18 cellular contexts compared by ENCODE assay signal in the genomic region with DNA sequence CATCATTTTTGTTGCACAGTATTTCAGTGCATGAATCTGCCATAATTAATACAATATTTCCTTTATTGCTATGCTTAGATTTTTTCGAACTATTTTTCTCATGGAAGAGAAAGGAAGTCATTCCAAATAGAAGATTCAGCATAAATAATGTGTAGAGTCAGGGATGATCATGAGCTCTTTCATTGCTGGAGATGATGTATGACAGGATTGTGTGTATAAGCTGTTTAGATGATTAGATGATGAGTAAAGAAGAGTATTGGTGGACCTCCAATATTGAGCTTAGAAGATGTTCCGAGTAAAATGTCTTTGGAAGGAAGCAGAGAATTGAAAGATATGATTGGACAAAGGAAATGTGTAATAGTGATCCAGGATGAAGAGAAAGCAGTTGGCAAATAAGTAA.
A peak's percentile ranks its signal among the peaks of the same experiment; 100 is the strongest.
DNase-seq lines count a peak whose midpoint lies in the region; ATAC-seq, FAIRE-seq and TF ChIP-seq lines count a peak whose summit lies in the region.
"Had no signal": no experiment of that assay in that cellular context is flagged by ENCODE, and none has a peak within 500 bp of the region (broad histone marks: within the 10 kb centered on the region; RNA-seq: fewer than 3 reads in every experiment).

No MANE protein-coding gene starts in this region.

- H3K4me1 ChIP-seq in GM23248 (ENCODE audit: insufficient read depth), result peaks cover 18% of the 10 kb centered on the region
- H3K4me1 ChIP-seq in IMR-90 (ENCODE audit: control insufficient read depth, insufficient read depth, low read length), result peaks cover 2% of the 10 kb centered on the region; the same call in 1 of the 2 replicates
- no peaks in the 10 kb centered on the region for H3K4me1 ChIP-seq in small intestine (ENCODE audit: control insufficient read depth in 2 of 2, insufficient read depth in 1 of 2, low read depth in 1 of 2, low read length in 1 of 2)
- H3K4me1 ChIP-seq: Caco-2 had no signal

- H4K20me1 ChIP-seq in GM23248 (ENCODE audit: insufficient read depth) (no peaks in the 10 kb centered on the region), IMR-90 (ENCODE audit: insufficient read depth, low read length) (no peaks in the 10 kb centered on the region; the same call in 1 of the 2 replicates)

- no peak overlapping the region for H2AK5ac ChIP-seq in IMR-90 (ENCODE audit: low read depth, low read length)

- no peak for TF ChIP-seq POLR2A in IMR-90 (IDR thresholded peaks at IDR 0.05; ENCODE audit: low read depth, low read length)

- no peak for TF ChIP-seq RAD21 in IMR-90 (IDR thresholded peaks at IDR 0.05; ENCODE audit: low read length)

- POLR2A ChIA-PET in IMR-90 (lab: Charles Lee; ENCODE audit: unreplicated experiment), result no interaction called here
- POLR2A ChIA-PET in activated CD4-positive, alpha-beta T cell treated with anti-CD3 and anti-CD28 coated beads for 36 hours (lab: Charles Lee), result no interaction called here

- H3K23ac ChIP-seq in IMR-90 (ENCODE audit: low read depth, low read length), result no peak overlapping the region

- H2AK9ac ChIP-seq in IMR-90 (replicated peaks; ENCODE audit: low read depth, low read length, poor library complexity), result no peak overlapping the region

- no peak for FAIRE-seq in small intestine (lab: Jason Lieb, UNC)
- FAIRE-seq: D721Med, GM12891, GM19239, H54 had no signal

- no peak overlapping the region for H3K18ac ChIP-seq in IMR-90 (ENCODE audit: low read depth, low read length)

- CTCF ChIA-PET in IMR-90 (lab: Yijun Ruan, JAX), result no interaction called here
- CTCF ChIA-PET in activated CD4-positive, alpha-beta T cell treated with anti-CD3 and anti-CD28 coated beads for 36 hours (lab: Charles Lee), result no interaction called here

- no peak overlapping the region for H3K27ac ChIP-seq in GM23248
- H3K27ac ChIP-seq in IMR-90 (ENCODE audit: insufficient read depth, low read length), result no peak overlapping the region
- H3K27ac ChIP-seq in small intestine (ENCODE audit: low read depth in 1 of 2, low read length in 1 of 2), result no peak overlapping the region
- H3K27ac ChIP-seq: C4-2B had no signal

- no peak overlapping the region for H2BK120ac ChIP-seq in IMR-90 (ENCODE audit: low read depth, low read length)

- no peaks in the 10 kb centered on the region for H3K9me1 ChIP-seq in IMR-90 (ENCODE audit: insufficient read depth, low read length)

- H3K9ac ChIP-seq in GM23248 (no peak overlapping the region), IMR-90 (ENCODE audit: low read depth, low read length) (no peak overlapping the region)

- H2AFZ ChIP-seq in GM23248 (0 out of 2 replicates have a peak overlapping the region, but pooled peaks have one; percentile 20), IMR-90 (replicated peaks; ENCODE audit: low read length, poor library complexity) (no peak overlapping the region)
- H2AFZ ChIP-seq: GM23338 had no signal

- H3K9me3 ChIP-seq in GM23248 (ENCODE audit: low read depth) (no peaks in the 10 kb centered on the region), IMR-90 (ENCODE audit: control insufficient read depth, insufficient read depth, low read length) (no peaks in the 10 kb centered on the region), small intestine (ENCODE audit: control insufficient read depth, low read depth) (no peaks in the 10 kb centered on the region)
- H3K9me3 ChIP-seq: Caco-2 had no signal

- H3K79me2 ChIP-seq in GM23248 (ENCODE audit: insufficient read depth), result no peaks in the 10 kb centered on the region

- H2BK15ac ChIP-seq in IMR-90 (ENCODE audit: low read depth, low read length), result no peak overlapping the region

- H3K36me3 ChIP-seq in GM23248 (ENCODE audit: low read depth) (no peaks in the 10 kb centered on the region), IMR-90 (ENCODE audit: control insufficient read depth, insufficient read depth, low read length) (no peaks in the 10 kb centered on the region), small intestine (ENCODE audit: control insufficient read depth in 2 of 2, insufficient read depth in 2 of 2, low read length in 2 of 2) (no peaks in the 10 kb centered on the region)

- no peak overlapping the region for H3K14ac ChIP-seq in IMR-90 (replicated peaks; ENCODE audit: low read depth, low read length)

- no peaks in the 10 kb centered on the region for H3K9me2 ChIP-seq in GM23248 (ENCODE audit: insufficient read depth)

- peak; percentile 78 for ATAC-seq in IMR-90 (ENCODE audit: low read depth)
- ATAC-seq in activated CD4-positive, alpha-beta T cell treated with anti-CD3 and anti-CD28 coated beads for 36 hours, result no peak
- ATAC-seq: GM23338, HCT116 had no signal

- dilution Hi-C loops in IMR-90 (cut with HindIII; ENCODE audit: low sequenced_read_pairs, unreplicated experiment), result no loop called here

- no peak overlapping the region for H3K56ac ChIP-seq in IMR-90 (ENCODE audit: extremely low read depth, insufficient read depth, low read length)

- peaks cover 4% of the 10 kb centered on the region for H3K9me3 Mint-ChIP-seq in activated CD4-positive, alpha-beta T cell treated with anti-CD3 and anti-CD28 coated beads for 36 hours (ENCODE audit: low read depth)
- H3K9me3 Mint-ChIP-seq: GM23338 had no signal

- H3K27me3 Mint-ChIP-seq in activated CD4-positive, alpha-beta T cell treated with anti-CD3 and anti-CD28 coated beads for 36 hours, result no peaks in the 10 kb centered on the region
- H3K27me3 Mint-ChIP-seq: CD4-positive, alpha-beta T cell had no signal

- in situ Hi-C loops in GM23248 (cut with MboI) (no loop called here), IMR-90 (cut with MboI; ENCODE audit: low sequenced_read_pairs) (no loop called here)

- H3K79me1 ChIP-seq in IMR-90 (ENCODE audit: low read depth in 1 of 2, low read length in 2 of 2), result peaks cover 14 to 37% of the 10 kb centered on the region in 2 experiments

- H2BK20ac ChIP-seq in IMR-90 (ENCODE audit: low read depth, low read length), result no peak overlapping the region; the same call in 1 of the 2 replicates

- no peak overlapping the region for H4K5ac ChIP-seq in IMR-90 (ENCODE audit: low read depth, low read length)

- peak overlapping the region; percentile 16 for H3K4me2 ChIP-seq in GM23248 (ENCODE audit: unreplicated experiment)
- no peak overlapping the region; the same call in 1 of the 2 replicates for H3K4me2 ChIP-seq in IMR-90 (ENCODE audit: low read depth, low read length)
- H3K4me2 ChIP-seq: GM23338 had no signal

- DNase-seq in AG10803 (ENCODE audit: low read depth) (peak; percentile 18), GM23248 (peak; percentile 45), IMR-90 (peak; percentile 79), fibroblast of mammary gland (ENCODE audit: low read depth) (peak; percentile 43), small intestine (no peak), NCI-H524 treated with DMSO at 0.1 percent for 48 hours (lab: John Stamatoyannopoulos, UW) (no peak), foreskin melanocyte (no peak)
- no peak for DNase-seq in activated CD4-positive, alpha-beta T cell treated with anti-CD3 and anti-CD28 coated beads for 36 hours
- DNase-seq: AML-193; Caco-2; CD4-positive, alpha-beta T cell had no signal

- TF ChIP-seq CTCF in AG10803 (conservative IDR thresholded peaks at IDR 0.05; ENCODE audit: low read length) (no peak), IMR-90 (conservative IDR thresholded peaks at IDR 0.05; ENCODE audit: low read depth, low read length) (no peak), fibroblast of mammary gland (conservative IDR thresholded peaks at IDR 0.05; ENCODE audit: control insufficient read depth, insufficient read depth, low read depth, low read length) (no peak)

- H3F3A ChIP-seq in GM23248 (ENCODE audit: insufficient read depth), result peaks cover 9% of the 10 kb centered on the region

- H4K8ac ChIP-seq in IMR-90 (ENCODE audit: low read depth in 2 of 2, low read length in 2 of 2), result no peak overlapping the region

- WGBS in GM23248 (ENCODE audit: low coverage in 1 of 2, low lambda C conversion rate in 2 of 2, missing lambda C conversion rate in 2 of 2), 2 experiments, result 4 to 8% methylated on average over 2 of the region's 2 CpGs
- WGBS in IMR-90 (ENCODE audit: extremely low coverage in 2 of 2, insufficient read length in 1 of 2), 2 experiments, result 0% methylated on average over 1 of the region's 2 CpGs; no CpG with 5 or more reads in 1 of the 2 experiments
- 85 to 93% (median 86%) methylated on average over 2 of the region's 2 CpGs for WGBS in small intestine, 3 donors

- H3K4me3 Mint-ChIP-seq in activated CD4-positive, alpha-beta T cell treated with anti-CD3 and anti-CD28 coated beads for 36 hours, result no peak overlapping the region
- H3K4me3 Mint-ChIP-seq: CD4-positive, alpha-beta T cell; GM23338 had no signal

- H3K27me3 ChIP-seq in GM23248 (replicated peaks; ENCODE audit: insufficient read depth) (no peaks in the 10 kb centered on the region), IMR-90 (ENCODE audit: control insufficient read depth, insufficient read depth, low read length) (no peaks in the 10 kb centered on the region), small intestine (ENCODE audit: control insufficient read depth in 2 of 2, insufficient read depth in 2 of 2, low read length in 2 of 2) (no peaks in the 10 kb centered on the region)

- H3K27ac Mint-ChIP-seq in activated CD4-positive, alpha-beta T cell treated with anti-CD3 and anti-CD28 coated beads for 36 hours, result no peak overlapping the region
- H3K27ac Mint-ChIP-seq: CD4-positive, alpha-beta T cell; GM23338 had no signal

- H4K91ac ChIP-seq in IMR-90 (ENCODE audit: insufficient read depth, low read depth, low read length), result no peak overlapping the region

- H3K36me3 Mint-ChIP-seq in activated CD4-positive, alpha-beta T cell treated with anti-CD3 and anti-CD28 coated beads for 36 hours (ENCODE audit: low read depth), result no peaks in the 10 kb centered on the region

- intact Hi-C loops in IMR-90 (cut with micrococcal nuclease), result no loop called here
- intact Hi-C loops in activated CD4-positive, alpha-beta T cell treated with anti-CD3 and anti-CD28 coated beads for 36 hours (cut with DNase I, micrococcal nuclease), result no loop called here

- H3K4me3 ChIP-seq in AG10803 (ENCODE audit: low read length), result no peak overlapping the region
- H3K4me3 ChIP-seq in GM23248, result peak overlapping the region; percentile 14; the same call in 1 of the 2 replicates
- H3K4me3 ChIP-seq in IMR-90 (ENCODE audit: insufficient read depth, low read depth, low read length), result no peak overlapping the region
- H3K4me3 ChIP-seq in fibroblast of mammary gland (ENCODE audit: control insufficient read depth, low read depth, low read length), result no peak overlapping the region
- no peak overlapping the region for H3K4me3 ChIP-seq in small intestine (ENCODE audit: low read depth in 1 of 2, low read length in 2 of 2)
- H3K4me3 ChIP-seq: GM23338 had no signal

- H3K4me1 Mint-ChIP-seq in activated CD4-positive, alpha-beta T cell treated with anti-CD3 and anti-CD28 coated beads for 36 hours, result peaks cover 2% of the 10 kb centered on the region

- no peak overlapping the region for H3K4ac ChIP-seq in IMR-90 (ENCODE audit: low read depth, low read length)

- no TSS peak for BruUV-seq in IMR-90 (replicated peaks; lab: Mats Ljungman, UMichigan)

- H2BK5ac ChIP-seq in IMR-90 (ENCODE audit: low read depth, low read length, poor library complexity, severe bottlenecking), result peak overlapping the region; percentile 50

TF ChIP-seq in IMR-90, 13 proteins besides CTCF, POLR2A, EP300 and RAD21 (continues in another document):
- TF ChIP-seq RCOR1 (IDR thresholded peaks at IDR 0.05; ENCODE audit: insufficient replicate concordance, low read length) (no peak), MAFK (IDR thresholded peaks at IDR 0.05; ENCODE audit: low read depth, low read length) (peak; percentile 52), CEBPB (IDR thresholded peaks at IDR 0.05; ENCODE audit: low read depth, low read length) (no peak)

Comparison
In these comparisons a context has a peak if more than half of its experiments do, and no peak if none do; other contexts are left out.
1. DNase-seq: peak in AG10803 (single experiment), GM23248 (single experiment), IMR-90 (single experiment) and fibroblast of mammary gland (single experiment); none in activated CD4-positive, alpha-beta T cell treated with anti-CD3 and anti-CD28 coated beads for 36 hours (single experiment), small intestine (single experiment), NCI-H524 treated with DMSO at 0.1 percent for 48 hours (single experiment) and foreskin melanocyte (single experiment).